Comparison of ENCODE assay signal across 1 cellular context in genomic region chr9:98380065-98380681, GRCh38.
TF ChIP-seq lines count a peak whose summit lies in the region.

No MANE protein-coding gene starts in this region.

TF ChIP-seq in GM23338, 12 proteins besides CTCF, POLR2A, EP300 and RAD21 (continued from another document):
- no peak for TF ChIP-seq ZNF462 (CRISPR knock-in tag; IDR thresholded peaks at IDR 0.05)
